In the genomic region with DNA sequence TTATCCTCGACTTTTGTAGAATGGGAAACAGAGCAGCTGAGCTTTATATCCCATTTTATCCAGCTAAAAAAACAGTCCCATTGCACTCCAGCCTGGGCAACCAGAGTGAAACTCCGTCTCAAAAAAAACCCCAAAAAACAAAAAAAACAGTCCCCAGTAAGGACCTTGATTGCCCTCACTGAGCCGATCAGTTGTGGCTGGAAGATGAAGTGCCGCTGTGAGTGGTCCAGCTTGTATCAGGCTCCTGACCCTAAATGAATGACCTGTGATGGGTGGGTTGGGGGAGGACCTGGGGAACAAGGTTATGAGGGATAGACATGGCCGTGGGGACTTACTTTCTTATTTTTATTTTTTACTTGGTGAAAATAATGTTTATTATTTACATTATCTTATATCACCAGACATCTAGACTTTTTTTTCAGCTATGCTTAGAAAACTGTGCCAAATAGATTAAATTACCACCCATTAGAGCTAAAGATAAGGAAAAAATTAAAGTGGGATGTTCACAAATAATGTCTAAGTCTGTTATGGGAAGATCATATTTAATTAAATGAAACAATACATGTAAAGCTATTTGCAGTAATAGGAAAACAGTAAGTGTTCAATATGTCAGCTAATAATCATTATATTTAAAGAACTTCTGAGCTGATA, we compare ENCODE assay signal across 1 cellular context.
TF ChIP-seq lines count a peak whose summit lies in the region.

No MANE protein-coding gene starts in this region.

TF ChIP-seq in GM12878, 131 proteins besides CTCF, POLR2A, EP300 and RAD21 (continued from another document):
- TF ChIP-seq, protein P1, sequence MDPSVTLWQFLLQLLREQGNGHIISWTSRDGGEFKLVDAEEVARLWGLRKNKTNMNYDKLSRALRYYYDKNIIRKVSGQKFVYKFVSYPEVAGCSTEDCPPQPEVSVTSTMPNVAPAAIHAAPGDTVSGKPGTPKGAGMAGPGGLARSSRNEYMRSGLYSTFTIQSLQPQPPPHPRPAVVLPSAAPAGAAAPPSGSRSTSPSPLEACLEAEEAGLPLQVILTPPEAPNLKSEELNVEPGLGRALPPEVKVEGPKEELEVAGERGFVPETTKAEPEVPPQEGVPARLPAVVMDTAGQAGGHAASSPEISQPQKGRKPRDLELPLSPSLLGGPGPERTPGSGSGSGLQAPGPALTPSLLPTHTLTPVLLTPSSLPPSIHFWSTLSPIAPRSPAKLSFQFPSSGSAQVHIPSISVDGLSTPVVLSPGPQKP (IDR thresholded peaks at IDR 0.05; ENCODE audit: low read depth, low read length), result no peak
- TF ChIP-seq ESRRA (IDR thresholded peaks at IDR 0.05; ENCODE audit: low read length) (no peak), HCFC1 (IDR thresholded peaks at IDR 0.05; ENCODE audit: low read length) (no peak), GATAD2B (conservative IDR thresholded peaks at IDR 0.05; ENCODE audit: low read depth) (no peak), ZNF384 (IDR thresholded peaks at IDR 0.05; ENCODE audit: borderline replicate concordance, low read depth, low read length) (no peak)
